Comparison of ENCODE assay signal across 13 cellular contexts in genomic region chr3:50625131-50625878, GRCh38. TPM values are rescaled to one million over a fixed set of nuclear protein-coding genes. Genes with fewer than 3 reads are reported as not detected.
DNase-seq lines count a peak whose midpoint lies in the region; ATAC-seq and TF ChIP-seq lines count a peak whose summit lies in the region.
"Had no signal": no experiment of that assay in that cellular context is flagged by ENCODE, and none has a peak within 500 bp of the region (broad histone marks: within the 10 kb centered on the region; RNA-seq: fewer than 3 reads in every experiment).

No MANE protein-coding gene starts in this region.

- H3K36me3 ChIP-seq in PC-9 (ENCODE audit: low read depth) (0 out of 2 replicates have a peak, but pooled peaks cover 3% of the 10 kb centered on the region), skeletal muscle tissue (ENCODE audit: control insufficient read depth in 3 of 3, insufficient read depth in 3 of 3, low read length in 3 of 3) (peaks cover 3 to 6% (median 4%) of the 10 kb centered on the region in 3 donors)

- no peaks in the 10 kb centered on the region for H3K27me3 Mint-ChIP-seq in activated T-cell treated with anti-CD3 and anti-CD28 coated beads, Interleukin-2, amount 50 U/mL, for 72 hours (ENCODE audit: low read depth)
- H3K27me3 Mint-ChIP-seq in activated T-cell treated with anti-CD3 and anti-CD28 coated beads, Interleukin-2, amount 50 U/mL, for 4 hours (ENCODE audit: low read depth), result no peaks in the 10 kb centered on the region

- no peaks in the 10 kb centered on the region for H3K9me3 Mint-ChIP-seq in activated T-cell treated with anti-CD3 and anti-CD28 coated beads, Interleukin-2, amount 50 U/mL, for 72 hours
- H3K9me3 Mint-ChIP-seq in activated T-cell treated with anti-CD3 and anti-CD28 coated beads, Interleukin-2, amount 50 U/mL, for 4 hours, result no peaks in the 10 kb centered on the region

- H2AFZ ChIP-seq in PC-9, result no peak overlapping the region
- H2AFZ ChIP-seq: hepatocyte had no signal

- intact Hi-C loops in PC-9 (cut with micrococcal nuclease; ENCODE audit: unreplicated experiment), result loop anchor here (2.0 kb wide), 1 partner anchor 37 kb away; no protein-coding TSS in a partner anchor

- H3K36me3 Mint-ChIP-seq in activated T-cell treated with anti-CD3 and anti-CD28 coated beads, Interleukin-2, amount 50 U/mL, for 72 hours (ENCODE audit: insufficient read depth in 2 of 2), result peaks cover 3 to 15% of the 10 kb centered on the region in 2 donors
- H3K36me3 Mint-ChIP-seq in activated T-cell treated with anti-CD3 and anti-CD28 coated beads, Interleukin-2, amount 50 U/mL, for 4 hours (ENCODE audit: insufficient read depth), result peaks cover 25% of the 10 kb centered on the region

- H3K27ac ChIP-seq in PC-9 (peak overlapping the region; percentile 68), epithelial cell of prostate (peak overlapping the region; percentile 86), skeletal muscle tissue (ENCODE audit: low read depth, low read length) (peak overlapping the region; percentile 93)
- H3K27ac ChIP-seq: hepatocyte had no signal

- peak overlapping the region; percentile 65 for H3K4me2 ChIP-seq in PC-9
- H3K4me2 ChIP-seq: hepatocyte, SK-N-SH had no signal

- H3K4me3 Mint-ChIP-seq in activated T-cell treated with anti-CD3 and anti-CD28 coated beads, Interleukin-2, amount 50 U/mL, for 72 hours, result peak overlapping the region; percentile 70 to 75
- H3K4me3 Mint-ChIP-seq in activated T-cell treated with anti-CD3 and anti-CD28 coated beads, Interleukin-2, amount 50 U/mL, for 4 hours, result no peak overlapping the region

- H3K9ac ChIP-seq in skeletal muscle tissue (ENCODE audit: low read depth in 1 of 3, low read length in 3 of 3), result peak overlapping the region; percentile 75 to 87 (median 82)
- H3K9ac ChIP-seq: SK-N-SH had no signal

- H3K9me3 ChIP-seq in PC-9 (ENCODE audit: insufficient read depth, low read depth) (no peaks in the 10 kb centered on the region), skeletal muscle tissue (ENCODE audit: control insufficient read depth in 3 of 3, low read length in 3 of 3) (no peaks in the 10 kb centered on the region)
- H3K9me3 ChIP-seq: SK-N-SH had no signal

- POLR2A ChIA-PET in PC-9 (lab: Charles Lee; ENCODE audit: unreplicated experiment), result interaction anchor here (0.7 kb wide), 1 partner anchor 438 kb away, joined by 3 read pairs; no protein-coding TSS in a partner anchor

- ATAC-seq in activated T-cell treated with anti-CD3 and anti-CD28 coated beads, Interleukin-2, amount 50 U/mL, for 72 hours (replicated peaks in 1 of 2), result no peak
- no peak for ATAC-seq in activated T-cell treated with anti-CD3 and anti-CD28 coated beads, Interleukin-2, amount 50 U/mL, for 4 hours

- CTCF ChIA-PET in PC-9 (lab: Charles Lee), result interaction anchor here (1.0 to 1.5 kb wide), 2 partner anchors 12 to 27 kb away, joined by 3 to 7 read pairs; no protein-coding TSS in a partner anchor

- H3K4me1 ChIP-seq in PC-9 (replicated peaks; ENCODE audit: insufficient read depth), result peaks cover 71% of the 10 kb centered on the region
- H3K4me1 ChIP-seq in skeletal muscle tissue (ENCODE audit: control insufficient read depth in 3 of 3, insufficient read depth in 3 of 3, low read length in 3 of 3), result peaks cover 58 to 99% (median 75%) of the 10 kb centered on the region in 3 donors

- no peaks in the 10 kb centered on the region for H4K20me1 ChIP-seq in PC-9 (ENCODE audit: insufficient read depth)

- peaks cover 74% of the 10 kb centered on the region for H3K79me2 ChIP-seq in PC-9 (ENCODE audit: low read depth)

- BruUV-seq in PC-9 (replicated peaks; lab: Mats Ljungman, UMichigan), result TSS peak; percentile 8

- peaks cover 24% of the 10 kb centered on the region for H3F3A ChIP-seq in PC-9 (ENCODE audit: insufficient read depth, low read depth)

- peak overlapping the region; percentile 32 for H3K27ac Mint-ChIP-seq in activated T-cell treated with anti-CD3 and anti-CD28 coated beads, Interleukin-2, amount 50 U/mL, for 72 hours

- DNase-seq in activated T-cell treated with anti-CD3 and anti-CD28 coated beads, Interleukin-2, amount 50 U/mL, for 72 hours, result no peak
- DNase-seq in activated T-cell treated with anti-CD3 and anti-CD28 coated beads, Interleukin-2, amount 50 U/mL, for 4 hours, result no peak
- DNase-seq in PC-9, result no peak
- DNase-seq in epithelial cell of prostate (ENCODE audit: low read depth, low spot score), result no peak
- no peak for DNase-seq in OCI-M1 (lab: John Stamatoyannopoulos, UW)
- no peak for DNase-seq in GM19238 (ENCODE audit: insufficient read length, low spot score)
- DNase-seq in NOMO-1 treated with dmso at 0.1 percent for 144 hours (lab: John Stamatoyannopoulos, UW; ENCODE audit: unreplicated experiment), result no peak
- DNase-seq: amygdala, NCI-H1105, NCI-H510A treated with DMSO at 0.1 percent for 48 hours, SK-N-SH had no signal

- no peak for TF ChIP-seq CTCF in PC-9 (conservative IDR thresholded peaks at IDR 0.05)

- H3K4me1 Mint-ChIP-seq in activated T-cell treated with anti-CD3 and anti-CD28 coated beads, Interleukin-2, amount 50 U/mL, for 72 hours (ENCODE audit: low read depth), result peaks cover 92% of the 10 kb centered on the region
- H3K4me1 Mint-ChIP-seq in activated T-cell treated with anti-CD3 and anti-CD28 coated beads, Interleukin-2, amount 50 U/mL, for 4 hours (ENCODE audit: low read depth), result peaks cover 96% of the 10 kb centered on the region

- no peaks in the 10 kb centered on the region for H3K9me2 ChIP-seq in PC-9 (ENCODE audit: insufficient read depth)
- H3K9me2 ChIP-seq: SK-N-SH had no signal

- H3K27me3 ChIP-seq in PC-9 (ENCODE audit: insufficient read depth, low read depth) (no peaks in the 10 kb centered on the region), skeletal muscle tissue (ENCODE audit: control insufficient read depth in 3 of 3, insufficient read depth in 3 of 3, low read length in 3 of 3) (no peaks in the 10 kb centered on the region)
- H3K27me3 ChIP-seq: hepatocyte had no signal

- H3K4me3 ChIP-seq in PC-9, result no peak overlapping the region
- H3K4me3 ChIP-seq in skeletal muscle tissue (ENCODE audit: low read length in 3 of 3), result peak overlapping the region in 2 of 3 donors; percentile 30 to 58
- H3K4me3 ChIP-seq: hepatocyte had no signal

RNA-seq across cellular contexts. Expression of gene MAPKAPK3, which starts 8.4 kb away (rescaled TPM):
- 100 to 1,000 TPM; 116 to 129 TPM for total RNA-seq in activated T-cell treated with anti-CD3 and anti-CD28 coated beads, Interleukin-2, amount 50 U/mL, for 72 hours
- 100 to 1,000 TPM; 174 to 225 (median 210) TPM for total RNA-seq in activated T-cell treated with anti-CD3 and anti-CD28 coated beads, Interleukin-2, amount 50 U/mL, for 4 hours
- total RNA-seq in PC-9 (2021) (88.2 and 99.5 TPM in 2 replicates), skeletal muscle tissue (20.9 TPM)

RNA-seq across cellular contexts. Expression of gene CISH, which starts 13.7 kb away (rescaled TPM):
- 100 to 1,000 TPM; 242 to 271 TPM for total RNA-seq in activated T-cell treated with anti-CD3 and anti-CD28 coated beads, Interleukin-2, amount 50 U/mL, for 72 hours
- 100 to 1,000 TPM; 223 to 268 (median 229) TPM for total RNA-seq in activated T-cell treated with anti-CD3 and anti-CD28 coated beads, Interleukin-2, amount 50 U/mL, for 4 hours
- total RNA-seq in PC-9 (2021), result 2.7 and 3.2 TPM in 2 replicates
- 4.7 TPM for total RNA-seq in skeletal muscle tissue

RNA-seq across cellular contexts. Expression of gene DOCK3, which starts 49.4 kb away (rescaled TPM):
- 1 to 10 TPM; 7.2 to 9.7 TPM for total RNA-seq in activated T-cell treated with anti-CD3 and anti-CD28 coated beads, Interleukin-2, amount 50 U/mL, for 72 hours
- 1 to 10 TPM; 1.2 to 1.7 (median 1.5) TPM for total RNA-seq in activated T-cell treated with anti-CD3 and anti-CD28 coated beads, Interleukin-2, amount 50 U/mL, for 4 hours
- total RNA-seq in PC-9 (2021) (15.2 and 16.9 TPM in 2 replicates), skeletal muscle tissue (0.52 TPM)

RNA-seq across cellular contexts. Expression of gene HEMK1, which starts 56.0 kb away (rescaled TPM):
- total RNA-seq in activated T-cell treated with anti-CD3 and anti-CD28 coated beads, Interleukin-2, amount 50 U/mL, for 72 hours, result 10 to 100 TPM; 54.5 to 64.6 TPM
- 10 to 100 TPM; 26.8 to 31.1 (median 27.4) TPM for total RNA-seq in activated T-cell treated with anti-CD3 and anti-CD28 coated beads, Interleukin-2, amount 50 U/mL, for 4 hours
- 20.6 and 24.2 TPM in 2 replicates for total RNA-seq in PC-9 (2021)
- 7.8 TPM for total RNA-seq in skeletal muscle tissue

RNA-seq across cellular contexts. Expression of gene C3orf18, which starts 57.8 kb away (rescaled TPM):
- 10 to 100 TPM; 22.7 to 32.5 TPM for total RNA-seq in activated T-cell treated with anti-CD3 and anti-CD28 coated beads, Interleukin-2, amount 50 U/mL, for 72 hours
- 10 to 100 TPM in 1 of 3 donors, 1 to 10 TPM in 2; 6.7 to 11.2 (median 9.0) TPM for total RNA-seq in activated T-cell treated with anti-CD3 and anti-CD28 coated beads, Interleukin-2, amount 50 U/mL, for 4 hours
- total RNA-seq in PC-9 (2021) (7.4 and 7.5 TPM in 2 replicates), skeletal muscle tissue (11.5 TPM)

Comparison
In these comparisons a context has a peak if more than half of its experiments do, and no peak if none do; other contexts are left out.
1. RNA of gene CISH, which starts 13.7 kb away (total RNA-seq): 242 to 271 TPM in activated T-cell treated with anti-CD3 and anti-CD28 coated beads, Interleukin-2, amount 50 U/mL, for 72 hours and 223 to 268 TPM in activated T-cell treated with anti-CD3 and anti-CD28 coated beads, Interleukin-2, amount 50 U/mL, for 4 hours; 4.7 TPM in skeletal muscle tissue (single experiment) and 2.7 to 3.2 TPM in PC-9; every median in the first group is over 10 times any median in the second.
2. Peak in every context shown above with its lines, with median percentiles within 50 percentile points of each other: H3K27ac ChIP-seq.